ENCODE assay signal across 13 cellular contexts in genomic region chr3:112115161-112115739, GRCh38. TPM values are rescaled to one million over a fixed set of nuclear protein-coding genes. Genes with fewer than 3 reads are reported as not detected.
DNase-seq lines count a peak whose midpoint lies in the region; ATAC-seq and TF ChIP-seq lines count a peak whose summit lies in the region.
"Had no signal": no experiment of that assay in that cellular context is flagged by ENCODE, and none has a peak within 500 bp of the region (broad histone marks: within the 10 kb centered on the region; RNA-seq: fewer than 3 reads in every experiment).

No MANE protein-coding gene starts in this region.

- no peaks in the 10 kb centered on the region for H3K27me3 Mint-ChIP-seq in activated T-helper 1 cell treated with anti-CD3 and anti-CD28 coated beads, Interleukin-12 subunit alpha, Interleukin-12 subunit beta, Interleukin-2, Interleukin-4 antibody, amounts not matched to agents 30 ng/mL and 10 ng/mL and 1 ng/mL, durations not matched to agents 14 hours and 24 hours and 36 hours (ENCODE audit: insufficient read depth)

- no peak for TF ChIP-seq EP300 in tibial nerve (IDR thresholded peaks at IDR 0.05)

- peaks cover 44% of the 10 kb centered on the region for H3K36me3 Mint-ChIP-seq in activated T-helper 1 cell treated with anti-CD3 and anti-CD28 coated beads, Interleukin-12 subunit alpha, Interleukin-12 subunit beta, Interleukin-2, Interleukin-4 antibody, amounts not matched to agents 30 ng/mL and 10 ng/mL and 1 ng/mL, durations not matched to agents 14 hours and 24 hours and 36 hours (ENCODE audit: low read depth)

- H3K36me3 ChIP-seq in tibial nerve (no peaks in the 10 kb centered on the region), A673 (ENCODE audit: insufficient read depth, low read length, poor library complexity, severe bottlenecking) (no peaks in the 10 kb centered on the region)

- CTCF ChIA-PET in A673 (lab: Charles Lee), result no interaction called here

- ATAC-seq in GM19035 (IDR thresholded peaks at IDR 0.05; ENCODE audit: unreplicated experiment) (peak; percentile 42), HG02938 (IDR thresholded peaks at IDR 0.05; ENCODE audit: unreplicated experiment) (peak; percentile 37)

- H3K4me1 ChIP-seq in tibial nerve (peaks cover 0 to 30% (median 2%) of the 10 kb centered on the region in 4 donors), A673 (ENCODE audit: insufficient read depth, low read length, poor library complexity, severe bottlenecking) (no peaks in the 10 kb centered on the region)

- WGBS in tibial nerve, 2 donors, result 70 to 73% methylated on average over 6 of the region's 6 CpGs

- no peak for TF ChIP-seq POLR2A in tibial nerve (IDR thresholded peaks at IDR 0.05)

- BruUV-seq in A673 (replicated peaks; lab: Mats Ljungman, UMichigan), result no TSS peak

- intact Hi-C loops in activated T-helper 1 cell treated with anti-CD3 and anti-CD28 coated beads, Interleukin-12 subunit alpha, Interleukin-12 subunit beta, Interleukin-2, Interleukin-4 antibody, amounts not matched to agents 30 ng/mL and 10 ng/mL and 1 ng/mL, durations not matched to agents 14 hours and 24 hours and 36 hours (cut with micrococcal nuclease), result no loop called here
- intact Hi-C loops in A673 (cut with micrococcal nuclease; ENCODE audit: unreplicated experiment), result no loop called here

- no peak overlapping the region for H3K4me3 ChIP-seq in tibial nerve
- H3K4me3 ChIP-seq in A673 (ENCODE audit: low read depth, low read length, poor library complexity, severe bottlenecking), result no peak overlapping the region

- DNase-seq in GM10266 (ENCODE audit: extremely low spot score), result peak; percentile 56
- no peak for DNase-seq in activated T-helper 1 cell treated with anti-CD3 and anti-CD28 coated beads, Interleukin-12 subunit alpha, Interleukin-12 subunit beta, Interleukin-2, Interleukin-4 antibody, amounts not matched to agents 30 ng/mL and 10 ng/mL and 1 ng/mL, durations not matched to agents 14 hours and 24 hours and 36 hours (ENCODE audit: low spot score)
- DNase-seq in caudate nucleus (lab: John Stamatoyannopoulos, UW), result no peak
- DNase-seq in tibial nerve (ENCODE audit: low spot score in 2 of 2), result no peak
- no peak for DNase-seq in A673 (ENCODE audit: low spot score)
- DNase-seq in stimulated activated CD4-positive, alpha-beta T cell treated with anti-CD3 and anti-CD28 coated beads, Interleukin-2, amount 100 ng/mL, for 48 hours, result no peak
- DNase-seq: amygdala, erythroblast, NCI-H748 treated with DMSO at 0.1 percent for 48 hours had no signal

- POLR2A ChIA-PET in A673 (lab: Charles Lee; ENCODE audit: low non-redundant PET), result no interaction called here

- peak overlapping the region; percentile 53 for H3K27ac Mint-ChIP-seq in activated T-helper 1 cell treated with anti-CD3 and anti-CD28 coated beads, Interleukin-12 subunit alpha, Interleukin-12 subunit beta, Interleukin-2, Interleukin-4 antibody, amounts not matched to agents 30 ng/mL and 10 ng/mL and 1 ng/mL, durations not matched to agents 14 hours and 24 hours and 36 hours

- H3K27ac ChIP-seq in caudate nucleus (ENCODE audit: low read depth, low read length) (no peak overlapping the region), tibial nerve (no peak overlapping the region), A673 (ENCODE audit: low read depth, low read length, poor library complexity, severe bottlenecking) (no peak overlapping the region)
- H3K27ac ChIP-seq: VCaP had no signal

- no peaks in the 10 kb centered on the region for H3K9me3 Mint-ChIP-seq in activated T-helper 1 cell treated with anti-CD3 and anti-CD28 coated beads, Interleukin-12 subunit alpha, Interleukin-12 subunit beta, Interleukin-2, Interleukin-4 antibody, amounts not matched to agents 30 ng/mL and 10 ng/mL and 1 ng/mL, durations not matched to agents 14 hours and 24 hours and 36 hours

- no peak for TF ChIP-seq CTCF in GM10266 (IDR thresholded peaks at IDR 0.05; ENCODE audit: control insufficient read depth, insufficient read depth, low read depth, missing control alignments)
- no peak for TF ChIP-seq CTCF in tibial nerve (IDR thresholded peaks at IDR 0.05)
- no peak for TF ChIP-seq CTCF in A673 (conservative IDR thresholded peaks at IDR 0.05; ENCODE audit: low read depth, low read length)

- H3K9me3 ChIP-seq in tibial nerve (no peaks in the 10 kb centered on the region), A673 (ENCODE audit: low read depth, low read length, poor library complexity, severe bottlenecking) (no peaks in the 10 kb centered on the region)

- no peaks in the 10 kb centered on the region for H3K27me3 ChIP-seq in tibial nerve
- H3K27me3 ChIP-seq in A673 (replicated peaks; ENCODE audit: insufficient read depth, low read depth, low read length, poor library complexity), result no peaks in the 10 kb centered on the region

- H3K4me3 Mint-ChIP-seq in activated T-helper 1 cell treated with anti-CD3 and anti-CD28 coated beads, Interleukin-12 subunit alpha, Interleukin-12 subunit beta, Interleukin-2, Interleukin-4 antibody, amounts not matched to agents 30 ng/mL and 10 ng/mL and 1 ng/mL, durations not matched to agents 14 hours and 24 hours and 36 hours, result no peak overlapping the region

- H3K4me1 Mint-ChIP-seq in activated T-helper 1 cell treated with anti-CD3 and anti-CD28 coated beads, Interleukin-12 subunit alpha, Interleukin-12 subunit beta, Interleukin-2, Interleukin-4 antibody, amounts not matched to agents 30 ng/mL and 10 ng/mL and 1 ng/mL, durations not matched to agents 14 hours and 24 hours and 36 hours (ENCODE audit: low read depth), result peaks cover 39% of the 10 kb centered on the region

RNA-seq across cellular contexts. Expression of gene GCSAM, which starts 17.8 kb away (rescaled TPM):
- total RNA-seq in activated T-helper 1 cell treated with anti-CD3 and anti-CD28 coated beads, Interleukin-12 subunit alpha, Interleukin-12 subunit beta, Interleukin-2, Interleukin-4 antibody, amounts not matched to agents 30 ng/mL and 10 ng/mL and 1 ng/mL, durations not matched to agents 14 hours and 24 hours and 36 hours, result 2.8 and 3.5 TPM in 2 replicates
- total RNA-seq in tibial nerve, result 1 to 10 TPM in 1 of 4 donors, under 1 TPM in 1, not detected in 2; under 0.01 to 2.0 TPM
- total RNA-seq in A673 (2021), result not detected in 2 replicates
- total RNA-seq: LHCN-M2 had no signal

RNA-seq across cellular contexts. Expression of gene C3orf52, which starts 29.1 kb away (rescaled TPM):
- total RNA-seq in activated T-helper 1 cell treated with anti-CD3 and anti-CD28 coated beads, Interleukin-12 subunit alpha, Interleukin-12 subunit beta, Interleukin-2, Interleukin-4 antibody, amounts not matched to agents 30 ng/mL and 10 ng/mL and 1 ng/mL, durations not matched to agents 14 hours and 24 hours and 36 hours, result 12.4 and 12.8 TPM in 2 replicates
- 1 to 10 TPM in 3 of 4 donors, under 1 TPM in 1; 0.98 to 8.5 (median 5.6) TPM for total RNA-seq in tibial nerve
- 0.73 and 1.0 TPM in 2 replicates for total RNA-seq in A673 (2021)
